8 cellular contexts compared by ENCODE assay signal in genomic region chr11:86244063-86244521, GRCh38. TPM values are rescaled to one million over a fixed set of nuclear protein-coding genes. Genes with fewer than 3 reads are reported as not detected.
A peak's percentile ranks its signal among the peaks of the same experiment; 100 is the strongest.
DNase-seq lines count a peak whose midpoint lies in the region; TF ChIP-seq lines count a peak whose summit lies in the region.

No MANE protein-coding gene starts in this region.

- H3K4me1 ChIP-seq in mucosa of stomach (ENCODE audit: control insufficient read depth, insufficient read depth, low read length), result peaks cover 17% of the 10 kb centered on the region

- TF ChIP-seq CTCF in epithelial cell of proximal tubule (conservative IDR thresholded peaks at IDR 0.05; ENCODE audit: low read depth, low read length), result no peak

- H3K4me3 ChIP-seq in epithelial cell of proximal tubule (ENCODE audit: low read depth, low read length) (peak overlapping the region; percentile 95), mucosa of stomach (ENCODE audit: low read length) (peak overlapping the region; percentile 99)

- no peaks in the 10 kb centered on the region for H3K36me3 ChIP-seq in mucosa of stomach (ENCODE audit: control insufficient read depth, insufficient read depth, low read length)

- no peaks in the 10 kb centered on the region for H3K27me3 ChIP-seq in mucosa of stomach (ENCODE audit: control insufficient read depth, insufficient read depth, low read length)

- DNase-seq in NCI-H748 (lab: John Stamatoyannopoulos, UW; ENCODE audit: unreplicated experiment) (peak; percentile 86), NCI-H748 treated with DMSO at 0.1 percent for 48 hours (lab: John Stamatoyannopoulos, UW) (no peak), H4 (ENCODE audit: low spot score) (peak; percentile 82), LoVo (ENCODE audit: low spot score) (peak; percentile 91), epithelial cell of proximal tubule (ENCODE audit: low read depth) (no peak)
- peak; percentile 75 to 85 for DNase-seq in activated CD8-positive, alpha-beta memory T cell treated with anti-CD3 and anti-CD28 coated beads for 4 hours (ENCODE audit: low read depth in 2 of 2)
- peak; percentile 76 to 85 for DNase-seq in stimulated activated CD8-positive, alpha-beta memory T cell treated with anti-CD3 and anti-CD28 coated beads, Interleukin-7, amount 100 ng/mL, for 48 hours (ENCODE audit: extremely low read depth in 1 of 2, low read depth in 1 of 2)

- H3K9ac ChIP-seq in mucosa of stomach (ENCODE audit: low read length), result peak overlapping the region; percentile 98

- no peaks in the 10 kb centered on the region for H3K9me3 ChIP-seq in mucosa of stomach (ENCODE audit: control insufficient read depth, low read length)

RNA-seq across cellular contexts. Expression of gene EED, which starts 0.5 kb away (rescaled TPM):
- total RNA-seq in H4 (2014; rRNA removed; shearing (Covaris generic)), result 18.1 and 18.6 TPM in 2 replicates
- 12.1 and 22.4 TPM in 2 replicates for total RNA-seq in epithelial cell of proximal tubule

RNA-seq across cellular contexts. Expression of gene HIKESHI, which starts 57.9 kb away (rescaled TPM):
- total RNA-seq in H4 (2014; rRNA removed; shearing (Covaris generic)), result 105 and 111 TPM in 2 replicates
- total RNA-seq in epithelial cell of proximal tubule, result 41.4 and 45.5 TPM in 2 replicates

Comparison
In these comparisons a context has a peak if more than half of its experiments do, and no peak if none do; other contexts are left out.
1. DNase-seq: peak in NCI-H748 (single experiment), H4 (single experiment), LoVo (single experiment), activated CD8-positive, alpha-beta memory T cell treated with anti-CD3 and anti-CD28 coated beads for 4 hours (2 of 2) and stimulated activated CD8-positive, alpha-beta memory T cell treated with anti-CD3 and anti-CD28 coated beads, Interleukin-7, amount 100 ng/mL, for 48 hours (2 of 2); none in NCI-H748 treated with DMSO at 0.1 percent for 48 hours (single experiment) and epithelial cell of proximal tubule (single experiment).